In genomic region chr6:27293436-27294152, GRCh38 we compare ENCODE assay signal across 8 cellular contexts. TPM values are rescaled to one million over a fixed set of nuclear protein-coding genes. Genes with fewer than 3 reads are reported as not detected.
DNase-seq lines count a peak whose midpoint lies in the region; TF ChIP-seq lines count a peak whose summit lies in the region.

No MANE protein-coding gene starts in this region.

- POLR2A ChIA-PET in CD4-positive, alpha-beta memory T cell (lab: Charles Lee; ENCODE audit: partially characterized antibody): interaction anchor here (0.7 kb wide), 1 partner anchor 77 kb away, joined by 3 read pairs; no protein-coding TSS in a partner anchor
- POLR2A ChIA-PET in SK-N-SH (lab: Yijun Ruan, JAX): no interaction called here

- no peak overlapping the region for H3K27ac ChIP-seq in CD4-positive, alpha-beta memory T cell (ENCODE audit: low read depth, low read length)
- no peak overlapping the region for H3K27ac ChIP-seq in SK-N-SH (ENCODE audit: low read depth in 2 of 2, low read length in 1 of 2)
- no peak overlapping the region for H3K27ac ChIP-seq in iPS DF 6.9 (ENCODE audit: low read length)

- H3K27me3 ChIP-seq in CD4-positive, alpha-beta memory T cell (ENCODE audit: insufficient read depth, low read length): peaks cover 66% of the 10 kb centered on the region
- peaks cover 78% of the 10 kb centered on the region for H3K27me3 ChIP-seq in SK-N-SH (ENCODE audit: insufficient read depth)
- H3K27me3 ChIP-seq in iPS DF 6.9 (ENCODE audit: control insufficient read depth, insufficient read depth, low read length): no peaks in the 10 kb centered on the region; the same call in 1 of the 2 replicates

- peaks cover 79 to 82% of the 10 kb centered on the region in 2 donors for H3K27me3 Mint-ChIP-seq in CD4-positive, alpha-beta memory T cell
- peaks cover 18% of the 10 kb centered on the region for H3K27me3 Mint-ChIP-seq in HFFc6 (ENCODE audit: insufficient read depth)

- no peak for DNase-seq in CD4-positive, alpha-beta memory T cell
- DNase-seq in HFFc6 (peak; percentile 67), SK-N-SH (no peak), iPS DF 6.9 (ENCODE audit: low read depth, low spot score) (no peak), AG08395 (ENCODE audit: low spot score) (no peak), mesenteric fat pad (ENCODE audit: low spot score) (no peak), DMS153 treated with DMSO at 0.1 percent for 48 hours (lab: John Stamatoyannopoulos, UW; ENCODE audit: unreplicated experiment) (no peak), cerebellum (ENCODE audit: low spot score) (no peak)

- peaks cover 5 to 80% (median 63%) of the 10 kb centered on the region in 8 donors for H3K9me3 Mint-ChIP-seq in CD4-positive, alpha-beta memory T cell
- H3K9me3 Mint-ChIP-seq in HFFc6: no peaks in the 10 kb centered on the region

- no peaks in the 10 kb centered on the region for H3K9me3 ChIP-seq in CD4-positive, alpha-beta memory T cell (ENCODE audit: control insufficient read depth in 1 of 2, low read length in 2 of 2)
- H3K9me3 ChIP-seq in SK-N-SH: no peaks in the 10 kb centered on the region
- H3K9me3 ChIP-seq in iPS DF 6.9 (ENCODE audit: control insufficient read depth, insufficient read depth, low read length): no peaks in the 10 kb centered on the region

- TF ChIP-seq RAD21 in SK-N-SH (IDR thresholded peaks at IDR 0.05; ENCODE audit: low read length): no peak

- no peak for TF ChIP-seq EP300 in SK-N-SH (IDR thresholded peaks at IDR 0.05; ENCODE audit: borderline replicate concordance in 1 of 2, low read depth in 1 of 2, low read length in 1 of 2)

- H3K79me2 ChIP-seq in SK-N-SH (ENCODE audit: insufficient read depth): no peaks in the 10 kb centered on the region

- H3K9me2 ChIP-seq in SK-N-SH: no peaks in the 10 kb centered on the region

- 5% methylated on average over 28 of the region's 28 CpGs for WGBS in SK-N-SH (ENCODE audit: low lambda C conversion rate)
- WGBS in iPS DF 6.9 (ENCODE audit: insufficient coverage, insufficient read length): no CpG with 5 or more reads among the region's 28 CpGs

- CTCF ChIA-PET in CD4-positive, alpha-beta memory T cell (lab: Charles Lee; ENCODE audit: partially characterized antibody): no interaction called here
- CTCF ChIA-PET in SK-N-SH (lab: Yijun Ruan, JAX): interaction anchor here (0.9 to 1.7 kb wide), 4 partner anchors 8 to 225 kb away, joined by 3 to 4 read pairs (median 4); no protein-coding TSS in a partner anchor

- H3K4me3 ChIP-seq in CD4-positive, alpha-beta memory T cell (ENCODE audit: low read length in 2 of 2): no peak overlapping the region
- H3K4me3 ChIP-seq in SK-N-SH (ENCODE audit: low read depth in 2 of 2, low read length in 1 of 2): peak overlapping the region; percentile 14 to 29; a peak in 2 of 4 replicates
- H3K4me3 ChIP-seq in iPS DF 6.9 (ENCODE audit: low read length): peak overlapping the region; percentile 9; the same call in 1 of the 2 replicates

- H3K4me2 ChIP-seq in SK-N-SH: peak overlapping the region; percentile 69; the same call in 1 of the 2 replicates

- no peak overlapping the region for H3K9ac ChIP-seq in SK-N-SH

- intact Hi-C loops in CD4-positive, alpha-beta memory T cell (cut with micrococcal nuclease): no loop called here

- no peak overlapping the region for H2AFZ ChIP-seq in SK-N-SH (ENCODE audit: low read depth)

- H3K4me1 ChIP-seq in CD4-positive, alpha-beta memory T cell (ENCODE audit: insufficient read depth, low read length): no peaks in the 10 kb centered on the region
- H3K4me1 ChIP-seq in SK-N-SH (ENCODE audit: control insufficient read depth in 1 of 2, insufficient read depth in 2 of 2, low read depth in 1 of 2, low read length in 1 of 2): no peaks in the 10 kb centered on the region; a peak in 1 of 4 replicates
- H3K4me1 ChIP-seq in iPS DF 6.9 (ENCODE audit: control insufficient read depth, insufficient read depth, low read length): peaks cover 2% of the 10 kb centered on the region; the same call in 1 of the 2 replicates

- peaks cover 0 to 3% (median 0%) of the 10 kb centered on the region in 4 donors for H3K4me1 Mint-ChIP-seq in CD4-positive, alpha-beta memory T cell
- peaks cover 68% of the 10 kb centered on the region for H3K4me1 Mint-ChIP-seq in HFFc6 (ENCODE audit: low read depth)

- H3K36me3 Mint-ChIP-seq in CD4-positive, alpha-beta memory T cell: peaks cover 9 to 15% of the 10 kb centered on the region in 2 donors
- no peaks in the 10 kb centered on the region for H3K36me3 Mint-ChIP-seq in HFFc6 (ENCODE audit: low read depth)

- H4K20me1 ChIP-seq in SK-N-SH (ENCODE audit: insufficient read depth): no peaks in the 10 kb centered on the region

- H3K36me3 ChIP-seq in CD4-positive, alpha-beta memory T cell (ENCODE audit: insufficient read depth, low read length): no peaks in the 10 kb centered on the region
- H3K36me3 ChIP-seq in SK-N-SH (replicated peaks in 1 of 2; ENCODE audit: control insufficient read depth in 1 of 2, insufficient read depth in 2 of 2, low read length in 1 of 2) (no peaks in the 10 kb centered on the region), iPS DF 6.9 (ENCODE audit: control insufficient read depth, insufficient read depth, low read length) (no peaks in the 10 kb centered on the region)

- peak overlapping the region in 3 of 8 donors; percentile 11 to 48 (median 25) for H3K4me3 Mint-ChIP-seq in CD4-positive, alpha-beta memory T cell
- H3K4me3 Mint-ChIP-seq in HFFc6: peak overlapping the region; percentile 94

- peaks cover 7% of the 10 kb centered on the region for H3F3A ChIP-seq in SK-N-SH (replicated peaks; ENCODE audit: insufficient read depth)

- TF ChIP-seq CTCF in HFFc6 (IDR thresholded peaks at IDR 0.05): no peak
- no peak for TF ChIP-seq CTCF in SK-N-SH (IDR thresholded peaks at IDR 0.05)

- peak overlapping the region in 4 of 7 donors; percentile 29 to 79 (median 38) for H3K27ac Mint-ChIP-seq in CD4-positive, alpha-beta memory T cell
- H3K27ac Mint-ChIP-seq in HFFc6: peak overlapping the region; percentile 56; the same call in 1 of the 2 replicates

TF ChIP-seq in SK-N-SH, 30 proteins besides CTCF, POLR2A, EP300 and RAD21:
- TF ChIP-seq TEAD4 (IDR thresholded peaks at IDR 0.05; ENCODE audit: borderline replicate concordance, insufficient read depth): peak; percentile 69
- TF ChIP-seq RXRA (IDR thresholded peaks at IDR 0.05; ENCODE audit: borderline replicate concordance, low read depth): peak; percentile 13; the same call in 1 of the 2 replicates
- no peak for TF ChIP-seq RFX5 (IDR thresholded peaks at IDR 0.05; ENCODE audit: low read length)
- TF ChIP-seq FOSL2 (IDR thresholded peaks at IDR 0.05; ENCODE audit: borderline replicate concordance, low read depth): peak; percentile 37; the same call in 1 of the 2 replicates

RNA-seq across cellular contexts. Expression of gene POM121L2, which starts 18.5 kb away (rescaled TPM):
- total RNA-seq in CD4-positive, alpha-beta memory T cell: not detected
- not detected for polyA plus RNA-seq in CD4-positive, alpha-beta memory T cell
- not detected for total RNA-seq in HFFc6 (2021; fragmentation: NEBNext Ultra II Directional; extraction: Animal tissue kit (Norgen Biotek cat#: 25700))
- not detected in 2 replicates for polyA plus RNA-seq in SK-N-SH (2012; rRNA removed)
- not detected in 2 replicates for polyA plus RNA-seq in SK-N-SH (2012; cell fraction: cytosol; rRNA removed)
- not detected in 2 replicates for polyA plus RNA-seq in SK-N-SH (2012; cell fraction: nucleus; rRNA removed)
- not detected for total RNA-seq in mesenteric fat pad
- not detected for total RNA-seq in cerebellum

RNA-seq across cellular contexts. Expression of gene PRSS16, which starts 46.1 kb away (rescaled TPM):
- 1 to 10 TPM; 1.9 to 2.5 TPM for total RNA-seq in CD4-positive, alpha-beta memory T cell
- polyA plus RNA-seq in CD4-positive, alpha-beta memory T cell: 1 to 10 TPM; 1.5 to 3.3 TPM
- total RNA-seq in HFFc6 (2021; fragmentation: NEBNext Ultra II Directional; extraction: Animal tissue kit (Norgen Biotek cat#: 25700)): not detected
- 0.05 and 0.07 TPM in 2 replicates for polyA plus RNA-seq in SK-N-SH (2012; rRNA removed)
- 0.06 and 0.12 TPM in 2 replicates for polyA plus RNA-seq in SK-N-SH (2012; cell fraction: cytosol; rRNA removed)
- polyA plus RNA-seq in SK-N-SH (2012; cell fraction: nucleus; rRNA removed): 0.13 and 0.19 TPM in 2 replicates
- total RNA-seq in mesenteric fat pad (0.19 TPM), cerebellum (not detected)

Comparison
In these comparisons a context has a peak if more than half of its experiments do, and no peak if none do; other contexts are left out.
1. H3K4me3 ChIP-seq: peak in SK-N-SH (2 of 2) and iPS DF 6.9 (single experiment); none in CD4-positive, alpha-beta memory T cell (0 of 2).